ENCODE assay signal across 16 cellular contexts in genomic region chr5:172896465-172896864, GRCh38.
A peak's percentile ranks its signal among the peaks of the same experiment; 100 is the strongest.
DNase-seq lines count a peak whose midpoint lies in the region; ATAC-seq, FAIRE-seq and TF ChIP-seq lines count a peak whose summit lies in the region.
"Had no signal": no experiment of that assay in that cellular context is flagged by ENCODE, and none has a peak within 500 bp of the region (broad histone marks: within the 10 kb centered on the region; RNA-seq: fewer than 3 reads in every experiment).

No MANE protein-coding gene starts in this region.

- H4K20me1 ChIP-seq in H1 (replicated peaks in 1 of 2; ENCODE audit: control insufficient read depth in 1 of 2, insufficient read depth in 2 of 2, low read length in 2 of 2) = peaks cover 0 to 1% of the 10 kb centered on the region in 2 experiments

- no peak overlapping the region for H2AK5ac ChIP-seq in H1 (ENCODE audit: low read depth, low read length)

- H3K4me3 ChIP-seq in RWPE2 (ENCODE audit: severe bottlenecking) = no peak overlapping the region
- H3K4me3 ChIP-seq in H1 (ENCODE audit: extremely low read depth in 1 of 4, insufficient read depth in 2 of 4, low read depth in 3 of 4, low read length in 4 of 4) = no peak overlapping the region
- H3K4me3 ChIP-seq in muscle layer of colon (ENCODE audit: low read depth in 1 of 2, low read length in 2 of 2) = no peak overlapping the region
- H3K4me3 ChIP-seq in thoracic aorta = no peak overlapping the region

- TF ChIP-seq RAD21 in H1 (IDR thresholded peaks at IDR 0.05 in 1 of 2, conservative IDR thresholded peaks at IDR 0.05 in 1 of 2; ENCODE audit: low read depth in 2 of 2, low read length in 2 of 2) = no peak

- peaks cover 41% of the 10 kb centered on the region for H3K4me1 ChIP-seq in RWPE2 (ENCODE audit: insufficient read depth, poor library complexity, severe bottlenecking)
- no peaks in the 10 kb centered on the region; a peak in 2 of 7 replicates for H3K4me1 ChIP-seq in H1 (replicated peaks in 1 of 4; ENCODE audit: control insufficient read depth in 3 of 4, insufficient read depth in 4 of 4, low read length in 3 of 4)
- peaks cover 46% of the 10 kb centered on the region for H3K4me1 ChIP-seq in muscle layer of colon (ENCODE audit: insufficient read depth, low read length)
- peaks cover 33 to 83% of the 10 kb centered on the region in 2 donors for H3K4me1 ChIP-seq in thoracic aorta (ENCODE audit: control insufficient read depth in 1 of 2, low read depth in 2 of 2)

- peak overlapping the region; percentile 39 for H3K56ac ChIP-seq in H1 (replicated peaks; ENCODE audit: insufficient read length, low read depth, low read length)

- no peak for TF ChIP-seq POLR2A in H1 (IDR thresholded peaks at IDR 0.05; ENCODE audit: control extremely low read depth in 1 of 2, low read depth in 2 of 2, low read length in 2 of 2)

- H3K4ac ChIP-seq in H1 (replicated peaks; ENCODE audit: insufficient read length, low read depth, low read length) = no peak overlapping the region

- no peak overlapping the region for H3K18ac ChIP-seq in H1 (ENCODE audit: extremely low read depth, low read length)

- no peak overlapping the region for H2BK5ac ChIP-seq in H1 (ENCODE audit: low read depth, low read length)

- no peak overlapping the region for H4K5ac ChIP-seq in H1 (ENCODE audit: insufficient read length, low read depth, low read length)

- H3K27ac ChIP-seq in RWPE2 (ENCODE audit: poor library complexity, severe bottlenecking) (peak overlapping the region; percentile 100), H1 (ENCODE audit: low read depth, low read length) (no peak overlapping the region), muscle layer of colon (ENCODE audit: low read depth, low read length) (peak overlapping the region; percentile 92), thoracic aorta (peak overlapping the region; percentile 89 to 99)

- ATAC-seq in RWPE2 (ENCODE audit: low read depth) (no peak), thoracic aorta (ENCODE audit: insufficient number of reproducible peaks, low FRiP score, low read depth) (no peak), GM18867 (IDR thresholded peaks at IDR 0.05; ENCODE audit: unreplicated experiment) (no peak), HG02938 (IDR thresholded peaks at IDR 0.05; ENCODE audit: unreplicated experiment) (no peak)
- ATAC-seq: activated T-helper 17 cell treated with anti-CD3 and anti-CD28 coated beads, Interleukin-2, amount 50 U/mL, for 72 hours; left colon; sciatic nerve; T-cell had no signal

- CTCF ChIA-PET in H1 (lab: Charles Lee; ENCODE audit: partially characterized antibody) = interaction anchor here (0.8 to 1.3 kb wide), 4 partner anchors 23 to 182 kb away, joined by 3 to 6 read pairs (median 4); no protein-coding TSS in a partner anchor

- TF ChIP-seq EP300 in H1 (IDR thresholded peaks at IDR 0.05; ENCODE audit: borderline replicate concordance in 1 of 2, low read depth in 2 of 2, low read length in 2 of 2) = no peak

- H3K36me3 ChIP-seq in RWPE2 (ENCODE audit: low read depth) (peaks cover 55% of the 10 kb centered on the region), H1 (ENCODE audit: control insufficient read depth in 2 of 4, insufficient read depth in 4 of 4, low read length in 3 of 4) (peaks cover 0 to 21% (median 7%) of the 10 kb centered on the region in 4 experiments; a peak in 5 of 8 replicates), muscle layer of colon (ENCODE audit: insufficient read depth, low read length) (peaks cover 10% of the 10 kb centered on the region), thoracic aorta (no peaks in the 10 kb centered on the region)

- no peak overlapping the region for H2BK15ac ChIP-seq in H1 (ENCODE audit: low read length)

- 89% methylated on average over 7 of the region's 7 CpGs; no CpG with 5 or more reads in 1 of the 2 experiments for WGBS in H1 (ENCODE audit: extremely low coverage in 1 of 2, insufficient coverage in 1 of 2, insufficient read length in 1 of 2, insufficient replicate concordance in 2 of 2, low coverage in 1 of 2, low lambda C conversion rate in 2 of 2, missing lambda C conversion rate in 1 of 2), 2 experiments

- no peak overlapping the region for H2BK20ac ChIP-seq in H1 (ENCODE audit: low read length)

- no peak overlapping the region for H2AFZ ChIP-seq in H1 (ENCODE audit: low read length)

- no peaks in the 10 kb centered on the region for H3K79me1 ChIP-seq in H1 (ENCODE audit: low read depth, low read length)

- no peak overlapping the region for H3K9ac ChIP-seq in H1 (replicated peaks in 1 of 4; ENCODE audit: extremely low read depth in 1 of 4, low read depth in 3 of 4, low read length in 3 of 4)
- peak overlapping the region; percentile 40 for H3K9ac ChIP-seq in muscle layer of colon (ENCODE audit: low read length)

- H3K4me2 ChIP-seq in H1 (ENCODE audit: insufficient read depth in 1 of 2, low read depth in 2 of 2, low read length in 2 of 2) = no peak overlapping the region

- TF ChIP-seq CTCF in RWPE2 (IDR thresholded peaks at IDR 0.05; ENCODE audit: poor library complexity, severe bottlenecking) (no peak), H1 (IDR thresholded peaks at IDR 0.05; ENCODE audit: control extremely low read depth in 1 of 3, insufficient read depth in 1 of 3, low read depth in 1 of 3, low read length in 3 of 3) (no peak), thoracic aorta (IDR thresholded peaks at IDR 0.05) (no peak)

- no peak overlapping the region for H2BK12ac ChIP-seq in H1 (ENCODE audit: low read depth, low read length)

- H3K9me3 ChIP-seq in RWPE2 (ENCODE audit: severe bottlenecking) (no peaks in the 10 kb centered on the region), H1 (ENCODE audit: insufficient read depth in 2 of 2, low read depth in 1 of 2, low read length in 1 of 2) (no peaks in the 10 kb centered on the region), muscle layer of colon (ENCODE audit: low read length) (no peaks in the 10 kb centered on the region), thoracic aorta (no peaks in the 10 kb centered on the region)

- DNase-seq in RWPE2 (ENCODE audit: low spot score) (no peak), H1 (ENCODE audit: low read depth in 1 of 2, low spot score in 2 of 2) (no peak), thoracic aorta (ENCODE audit: low spot score) (no peak), ecto neural progenitor cell (ENCODE audit: low spot score) (no peak)
- DNase-seq: activated CD4-positive, alpha-beta T cell treated with anti-CD3 and anti-CD28 coated beads for 48 hours; cortex of kidney; H9; left colon; NCI-H1930; T-cell had no signal

- no peak for FAIRE-seq in H1 (lab: Jason Lieb, UNC)
- FAIRE-seq: D721Med had no signal

- POLR2A ChIA-PET in H1 (lab: Charles Lee; ENCODE audit: partially characterized antibody) = interaction anchor here (1.2 kb wide), 1 partner anchor 8 kb away, joined by 3 read pairs; no protein-coding TSS in a partner anchor

- H4K8ac ChIP-seq in H1 (ENCODE audit: extremely low read depth, insufficient read depth, low read length) = no peak overlapping the region

- no peaks in the 10 kb centered on the region for H3K23me2 ChIP-seq in H1 (ENCODE audit: low read depth, low read length)

- no peak overlapping the region for H4K91ac ChIP-seq in H1 (replicated peaks; ENCODE audit: insufficient read length, low read length)

- H3K14ac ChIP-seq in H1 (ENCODE audit: insufficient read length) = no peak overlapping the region

- no peak overlapping the region for H3K23ac ChIP-seq in H1 (ENCODE audit: insufficient read length)

- no peaks in the 10 kb centered on the region for H3K79me2 ChIP-seq in H1 (ENCODE audit: control insufficient read depth in 1 of 2, insufficient read depth in 2 of 2, low read length in 2 of 2)

- H3K27me3 ChIP-seq in RWPE2 (ENCODE audit: insufficient read depth, poor library complexity, severe bottlenecking) (no peaks in the 10 kb centered on the region), H1 (replicated peaks in 1 of 4; ENCODE audit: control insufficient read depth in 3 of 4, extremely low read depth in 1 of 4, insufficient read depth in 3 of 4, low read length in 3 of 4) (no peaks in the 10 kb centered on the region), muscle layer of colon (ENCODE audit: control insufficient read depth in 1 of 2, insufficient read depth in 2 of 2, low read length in 2 of 2) (no peaks in the 10 kb centered on the region), thoracic aorta (replicated peaks; ENCODE audit: insufficient read depth) (no peaks in the 10 kb centered on the region)

- H2BK120ac ChIP-seq in H1 (replicated peaks; ENCODE audit: low read depth, low read length) = no peak overlapping the region

TF ChIP-seq in H1, 55 proteins besides CTCF, POLR2A, EP300 and RAD21 (continues in another document):
- no peak for TF ChIP-seq MAFK (IDR thresholded peaks at IDR 0.05; ENCODE audit: low read depth, low read length)
